Comparison of ENCODE assay signal across 1 cellular context in genomic region chr9:12774861-12775367, GRCh38.
TF ChIP-seq lines count a peak whose summit lies in the region.

TSS of gene LURAP1L (plus strand) at chr9:12775020. CDS start at chr9:12775716, 696 bp downstream.

TF ChIP-seq in K562, 482 proteins besides CTCF, POLR2A, EP300 and RAD21:
- TF ChIP-seq CHD7 (IDR thresholded peaks at IDR 0.05; ENCODE audit: low read depth, low read length), result peak; percentile 90
- TF ChIP-seq ZNF174 (CRISPR knock-in tag; IDR thresholded peaks at IDR 0.05), result no peak
